In the genomic region with DNA sequence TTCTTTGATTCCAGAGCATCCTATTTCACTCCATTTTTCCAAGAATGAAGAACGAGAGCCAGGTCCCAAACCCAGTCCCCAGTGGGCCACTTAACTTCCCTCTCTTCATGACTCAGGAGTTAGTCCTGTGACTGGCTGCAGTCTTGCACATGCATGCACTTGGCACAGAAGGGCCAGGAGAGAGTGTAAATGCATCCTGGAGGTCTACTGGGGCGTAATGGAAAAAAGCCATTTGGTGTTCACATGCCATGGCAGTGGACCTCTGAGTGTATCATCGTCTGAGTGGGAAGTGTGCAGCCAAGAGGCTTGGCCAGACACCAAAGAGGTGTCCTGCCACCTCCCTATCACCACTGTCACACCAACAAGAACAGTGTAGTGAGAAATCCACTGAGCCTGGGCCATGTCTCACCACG, we compare ENCODE assay signal across 1 cellular context.
TF ChIP-seq lines count a peak whose summit lies in the region.

No MANE protein-coding gene starts in this region.

TF ChIP-seq in H1, 55 proteins besides CTCF, POLR2A, EP300 and RAD21:
- no peak for TF ChIP-seq TAF7 (optimal IDR thresholded peaks at IDR 0.05; ENCODE audit: borderline replicate concordance, low read depth, low read length)
- TF ChIP-seq SRF (IDR thresholded peaks at IDR 0.05; ENCODE audit: low read depth, low read length): no peak
- no peak for TF ChIP-seq KDM5A (IDR thresholded peaks at IDR 0.05; ENCODE audit: low read length)
- TF ChIP-seq JUN (IDR thresholded peaks at IDR 0.05; ENCODE audit: low read depth, low read length): no peak
- no peak for TF ChIP-seq PHF8 (conservative IDR thresholded peaks at IDR 0.05; ENCODE audit: low read depth, low read length)
- TF ChIP-seq SP2 (IDR thresholded peaks at IDR 0.05; ENCODE audit: low read length): no peak
- no peak for TF ChIP-seq USF2 (IDR thresholded peaks at IDR 0.05; ENCODE audit: low read length)
- TF ChIP-seq TCF12 (IDR thresholded peaks at IDR 0.05; ENCODE audit: low read depth, low read length): no peak
- no peak for TF ChIP-seq TEAD4 (IDR thresholded peaks at IDR 0.05; ENCODE audit: low read depth, low read length)
- TF ChIP-seq EZH2 (IDR thresholded peaks at IDR 0.05; ENCODE audit: low read depth, low read length, severe bottlenecking): no peak
- no peak for TF ChIP-seq RFX5 (IDR thresholded peaks at IDR 0.05; ENCODE audit: borderline replicate concordance, low read depth, low read length)
- no peak for TF ChIP-seq POLR2AphosphoS5 (IDR thresholded peaks at IDR 0.05; ENCODE audit: low read depth, low read length)
- TF ChIP-seq BACH1 (IDR thresholded peaks at IDR 0.05; ENCODE audit: low read length): no peak
